27 cellular contexts compared by ENCODE assay signal in the genomic region with DNA sequence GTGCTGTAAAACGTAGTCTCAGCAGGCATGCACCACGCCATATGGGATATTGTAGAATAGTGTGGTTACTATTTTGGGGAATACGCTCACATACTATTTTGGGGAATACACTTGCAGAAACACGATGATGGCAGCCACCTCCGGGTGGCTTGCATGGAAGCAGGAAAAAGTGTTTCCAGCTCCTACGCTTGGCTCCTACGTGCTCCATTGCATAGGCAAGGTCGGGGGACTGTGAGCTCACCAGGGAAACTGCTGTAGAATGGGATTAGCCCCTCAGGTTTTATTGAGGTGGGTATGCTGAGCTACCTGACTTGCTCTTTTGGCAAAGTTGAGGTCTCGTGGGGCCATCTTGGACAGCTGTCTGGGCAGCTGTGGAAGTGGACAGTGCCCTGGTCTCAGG.
"Had no signal": no experiment of that assay in that cellular context is flagged by ENCODE, and none has a peak within 500 bp of the region (broad histone marks: within the 10 kb centered on the region; RNA-seq: fewer than 3 reads in every experiment).

No MANE protein-coding gene starts in this region.

- H3K9ac ChIP-seq: neural progenitor cell had no signal

- H3K4me1 Mint-ChIP-seq: stimulated activated naive B cell treated with anti-CD40 and anti-IgM and Interleukin-4, amounts not matched to agents 10 μg/mL and 1 μg/mL and 100 μg/mL, for 72 hours had no signal

- H2AFZ ChIP-seq: neural progenitor cell had no signal

- H3K9me3 Mint-ChIP-seq: nephron; neural progenitor cell; stimulated activated effector memory CD8-positive, alpha-beta T cell treated with anti-CD3 and anti-CD28 coated beads, Interleukin-12 subunit alpha, Interleukin-12 subunit beta, amount 100 ng/mL, for 72 hours; type B pancreatic cell had no signal

- H3K4me3 ChIP-seq: neural progenitor cell, pancreas, prostate gland, right lobe of liver, sigmoid colon, stomach, suprapubic skin, testis, tibial artery, transverse colon, upper lobe of right lung, uterus had no signal

- DNase-seq: naive thymus-derived CD4-positive, alpha-beta T cell; natural killer cell; occipital lobe; pancreas; right cardiac atrium; right lobe of liver; sigmoid colon; small intestine; stimulated activated CD4-positive, alpha-beta T cell treated with anti-CD3 and anti-CD28 coated beads, Interleukin-15, amount 100 ng/mL, for 24 hours; stimulated activated CD4-positive, alpha-beta T cell treated with anti-CD3 and anti-CD28 coated beads, Interleukin-2, amount 100 ng/mL, for 24 hours; stimulated activated CD4-positive, alpha-beta T cell treated with anti-CD3 and anti-CD28 coated beads, Interleukin-2, amount 100 ng/mL, for 48 hours; stimulated activated CD4-positive, alpha-beta T cell treated with anti-CD3 and anti-CD28 coated beads, Interleukin-4, amount 100 ng/mL, for 24 hours; stimulated activated naive B cell treated with anti-CD40 and anti-IgM and Interleukin-4, amounts not matched to agents 10 μg/mL and 1 μg/mL and 100 μg/mL, for 72 hours; stimulated activated naive CD4-positive, alpha-beta T cell treated with Interleukin-2 at 50 U/mL for 16 hours; stomach; testis; tibial artery; transverse colon; upper lobe of right lung; uterus had no signal

- H3K27me3 ChIP-seq: neural progenitor cell, pancreas, right lobe of liver, sigmoid colon, stomach, suprapubic skin, testis, tibial artery, transverse colon, upper lobe of right lung, uterus had no signal

- H3K27ac Mint-ChIP-seq: naive thymus-derived CD4-positive, alpha-beta T cell; natural killer cell; nephron; neural progenitor cell; stimulated activated effector memory CD8-positive, alpha-beta T cell treated with anti-CD3 and anti-CD28 coated beads, Interleukin-12 subunit alpha, Interleukin-12 subunit beta, amount 100 ng/mL, for 72 hours; stimulated activated naive B cell treated with anti-CD40 and anti-IgM and Interleukin-4, amounts not matched to agents 10 μg/mL and 1 μg/mL and 100 μg/mL, for 72 hours; stimulated activated naive CD8-positive, alpha-beta T cell treated with anti-CD3 and anti-CD28 coated beads, Interleukin-15, Interleukin-2, amounts not matched to agents 100 ng/mL and 50 ng/mL, for 24 hours; type B pancreatic cell had no signal

- H3K36me3 Mint-ChIP-seq: naive thymus-derived CD4-positive, alpha-beta T cell; natural killer cell; neural progenitor cell; stimulated activated effector memory CD8-positive, alpha-beta T cell treated with anti-CD3 and anti-CD28 coated beads, Interleukin-12 subunit alpha, Interleukin-12 subunit beta, amount 100 ng/mL, for 72 hours; stimulated activated naive B cell treated with anti-CD40 and anti-IgM and Interleukin-4, amounts not matched to agents 10 μg/mL and 1 μg/mL and 100 μg/mL, for 72 hours; type B pancreatic cell had no signal

- H3K27ac ChIP-seq: neural progenitor cell, pancreas, prostate gland, right lobe of liver, sigmoid colon, stomach, suprapubic skin, testis, tibial artery, transverse colon, upper lobe of right lung, uterus had no signal

- H3K36me3 ChIP-seq: neural progenitor cell, pancreas, prostate gland, right lobe of liver, sigmoid colon, stomach, suprapubic skin, tibial artery, transverse colon, upper lobe of right lung, uterus had no signal

- H3K4me1 ChIP-seq: neural progenitor cell, pancreas, prostate gland, right lobe of liver, stomach, testis, tibial artery, transverse colon, upper lobe of right lung, uterus had no signal

- H3K9me3 ChIP-seq: pancreas, prostate gland, right lobe of liver, sigmoid colon, stomach, suprapubic skin, testis, tibial artery, transverse colon, upper lobe of right lung, uterus had no signal

- H3K4me2 ChIP-seq: neural progenitor cell had no signal

- H3K4me3 Mint-ChIP-seq: naive thymus-derived CD4-positive, alpha-beta T cell; natural killer cell; nephron; neural progenitor cell; stimulated activated effector memory CD8-positive, alpha-beta T cell treated with anti-CD3 and anti-CD28 coated beads, Interleukin-12 subunit alpha, Interleukin-12 subunit beta, amount 100 ng/mL, for 72 hours; stimulated activated naive B cell treated with anti-CD40 and anti-IgM and Interleukin-4, amounts not matched to agents 10 μg/mL and 1 μg/mL and 100 μg/mL, for 72 hours; stimulated activated naive CD8-positive, alpha-beta T cell treated with anti-CD3 and anti-CD28 coated beads, Interleukin-15, Interleukin-2, amounts not matched to agents 100 ng/mL and 50 ng/mL, for 24 hours; type B pancreatic cell had no signal
